10 cellular contexts compared by ENCODE assay signal in genomic region chr1:93585059-93585966, GRCh38.
A peak's percentile ranks its signal among the peaks of the same experiment; 100 is the strongest.
DNase-seq lines count a peak whose midpoint lies in the region; ATAC-seq, FAIRE-seq and TF ChIP-seq lines count a peak whose summit lies in the region.
"Had no signal": no experiment of that assay in that cellular context is flagged by ENCODE, and none has a peak within 500 bp of the region (broad histone marks: within the 10 kb centered on the region; RNA-seq: fewer than 3 reads in every experiment).

No MANE protein-coding gene starts in this region.

- no peak for TF ChIP-seq CTCF in astrocyte (IDR thresholded peaks at IDR 0.05; ENCODE audit: insufficient read depth, low read depth, low read length)
- TF ChIP-seq CTCF in CD14-positive monocyte (IDR thresholded peaks at IDR 0.05): no peak
- TF ChIP-seq CTCF in SK-N-SH (IDR thresholded peaks at IDR 0.05): no peak
- TF ChIP-seq CTCF in GM13976 (IDR thresholded peaks at IDR 0.05; ENCODE audit: borderline replicate concordance, control extremely low read depth, extremely low read depth, insufficient read depth, missing control alignments): no peak

- CTCF ChIA-PET in SK-N-SH (lab: Yijun Ruan, JAX): interaction anchor here (1.7 kb wide), 1 partner anchor 34 kb away, joined by 3 read pairs; no protein-coding TSS in a partner anchor

- H3K4me2 ChIP-seq in astrocyte (ENCODE audit: low read length): no peak overlapping the region
- no peak overlapping the region for H3K4me2 ChIP-seq in SK-N-SH

- H3K9me3 ChIP-seq in astrocyte (ENCODE audit: insufficient read depth, low read depth, low read length) (no peaks in the 10 kb centered on the region), SK-N-SH (no peaks in the 10 kb centered on the region)

- H3K27ac Mint-ChIP-seq in astrocyte (ENCODE audit: unreplicated experiment): peak overlapping the region; percentile 23
- H3K27ac Mint-ChIP-seq in CD14-positive monocyte: no peak overlapping the region
- H3K27ac Mint-ChIP-seq: activated naive CD4-positive, alpha-beta T cell treated with anti-CD3 and anti-CD28 coated beads, Interleukin-2, amount 50 U/mL, for 72 hours had no signal

- H3K4me1 Mint-ChIP-seq in astrocyte (ENCODE audit: low read depth, unreplicated experiment): peaks cover 34% of the 10 kb centered on the region
- H3K4me1 Mint-ChIP-seq in CD14-positive monocyte: peaks cover 13% of the 10 kb centered on the region

- TF ChIP-seq RAD21 in SK-N-SH (IDR thresholded peaks at IDR 0.05; ENCODE audit: low read length): no peak

- peaks cover 7% of the 10 kb centered on the region for H3K4me1 ChIP-seq in astrocyte (ENCODE audit: insufficient read depth, low read length)
- peaks cover 8 to 10% of the 10 kb centered on the region in 2 experiments; a peak in 3 of 4 replicates for H3K4me1 ChIP-seq in SK-N-SH (ENCODE audit: control insufficient read depth in 1 of 2, insufficient read depth in 2 of 2, low read depth in 1 of 2, low read length in 1 of 2)

- whole genome bisulfite sequencing in SK-N-SH (ENCODE audit: low lambda C conversion rate): 85% methylated on average over 10 of the region's 13 CpGs

- intact Hi-C loops in sciatic nerve (cut with DNase I): no loop called here
- intact Hi-C loops in CD14-positive monocyte (cut with micrococcal nuclease): no loop called here

- no peak for TF ChIP-seq EP300 in SK-N-SH (IDR thresholded peaks at IDR 0.05; ENCODE audit: borderline replicate concordance in 1 of 2, low read depth in 1 of 2, low read length in 1 of 2)

- H3K27me3 Mint-ChIP-seq in astrocyte (ENCODE audit: low read depth, unreplicated experiment) (no peaks in the 10 kb centered on the region), CD14-positive monocyte (ENCODE audit: low read depth in 3 of 3) (peaks cover 1 to 2% (median 1%) of the 10 kb centered on the region in 3 donors)

- peaks cover 42% of the 10 kb centered on the region for H3F3A ChIP-seq in SK-N-SH (replicated peaks; ENCODE audit: insufficient read depth)

- H3K36me3 ChIP-seq in astrocyte (ENCODE audit: insufficient read depth, low read length) (peaks cover 64% of the 10 kb centered on the region), SK-N-SH (replicated peaks in 1 of 2; ENCODE audit: control insufficient read depth in 1 of 2, insufficient read depth in 2 of 2, low read length in 1 of 2) (peaks cover 57 to 74% of the 10 kb centered on the region in 2 experiments)

- DNase-seq in GM04503 (ENCODE audit: low read depth) (peak; percentile 61), astrocyte (ENCODE audit: low read depth) (no peak), hepatic stellate cell (ENCODE audit: low spot score) (peak; percentile 64), sciatic nerve (ENCODE audit: low spot score) (peak; percentile 61), DMS153 (lab: John Stamatoyannopoulos, UW) (no peak), CD14-positive monocyte (ENCODE audit: low spot score) (no peak), SK-N-SH (no peak), GM13976 (ENCODE audit: low spot score) (no peak)
- DNase-seq: T-helper 1 cell had no signal

- H3K9me2 ChIP-seq in SK-N-SH: no peaks in the 10 kb centered on the region

- in situ Hi-C loops in GM13976 (cut with MboI; ENCODE audit: low sequenced_read_pairs, unreplicated experiment): no loop called here

- H4K20me1 ChIP-seq in astrocyte (ENCODE audit: insufficient read depth, low read length) (peaks cover 50% of the 10 kb centered on the region), SK-N-SH (ENCODE audit: insufficient read depth) (peaks cover 27% of the 10 kb centered on the region)

- H3K9ac ChIP-seq in astrocyte (ENCODE audit: low read length) (no peak overlapping the region), SK-N-SH (no peak overlapping the region)

- POLR2A ChIA-PET in SK-N-SH (lab: Yijun Ruan, JAX): no interaction called here

- H3K79me2 ChIP-seq in astrocyte (ENCODE audit: insufficient read depth, low read length): peaks cover 58% of the 10 kb centered on the region
- peaks cover 93% of the 10 kb centered on the region for H3K79me2 ChIP-seq in SK-N-SH (ENCODE audit: insufficient read depth)

- H3K9me3 Mint-ChIP-seq in astrocyte (ENCODE audit: unreplicated experiment): no peaks in the 10 kb centered on the region
- H3K9me3 Mint-ChIP-seq in CD14-positive monocyte: peaks cover 0 to 1% (median 0%) of the 10 kb centered on the region in 7 donors
- H3K9me3 Mint-ChIP-seq: activated naive CD4-positive, alpha-beta T cell treated with anti-CD3 and anti-CD28 coated beads, Interleukin-2, amount 50 U/mL, for 72 hours had no signal

- H3K4me3 Mint-ChIP-seq in astrocyte (ENCODE audit: unreplicated experiment) (no peak overlapping the region), CD14-positive monocyte (no peak overlapping the region)

- H2AFZ ChIP-seq in astrocyte (ENCODE audit: low read depth, low read length) (no peak overlapping the region), SK-N-SH (ENCODE audit: low read depth) (no peak overlapping the region)

- H3K4me3 ChIP-seq in astrocyte (ENCODE audit: insufficient read depth, low read depth, low read length) (no peak overlapping the region), SK-N-SH (ENCODE audit: low read depth in 2 of 2, low read length in 1 of 2) (no peak overlapping the region)

- peaks cover 27% of the 10 kb centered on the region for H3K36me3 Mint-ChIP-seq in astrocyte (ENCODE audit: low read depth, unreplicated experiment)
- H3K36me3 Mint-ChIP-seq in CD14-positive monocyte: peaks cover 0 to 5% of the 10 kb centered on the region in 2 donors
- H3K36me3 Mint-ChIP-seq: activated naive CD4-positive, alpha-beta T cell treated with anti-CD3 and anti-CD28 coated beads, Interleukin-2, amount 50 U/mL, for 72 hours had no signal

- H3K27me3 ChIP-seq in astrocyte (ENCODE audit: insufficient read depth, low read length) (no peaks in the 10 kb centered on the region), SK-N-SH (ENCODE audit: insufficient read depth) (no peaks in the 10 kb centered on the region)

- ATAC-seq in sciatic nerve: peak; percentile 61
- ATAC-seq: activated naive CD4-positive, alpha-beta T cell treated with anti-CD3 and anti-CD28 coated beads, Interleukin-2, amount 50 U/mL, for 72 hours had no signal

- no peak for FAIRE-seq in astrocyte (lab: Jason Lieb, UNC)

- no peak overlapping the region for H3K27ac ChIP-seq in astrocyte (ENCODE audit: low read depth, low read length)
- H3K27ac ChIP-seq in SK-N-SH (ENCODE audit: low read depth in 2 of 2, low read length in 1 of 2): peak overlapping the region in 1 of 2 experiments; percentile 28; a peak in 1 of 4 replicates

TF ChIP-seq in SK-N-SH, 30 proteins besides CTCF, POLR2A, EP300 and RAD21:
- TF ChIP-seq GATA2 (CRISPR knock-in tag; IDR thresholded peaks at IDR 0.05) (no peak), YY1 (IDR thresholded peaks at IDR 0.05; ENCODE audit: low read depth) (no peak), NRF1 (IDR thresholded peaks at IDR 0.05; ENCODE audit: low read depth, low read length) (no peak)

Comparison
In these comparisons a context has a peak if more than half of its experiments do, and no peak if none do; other contexts are left out.
1. DNase-seq: peak in GM04503 (single experiment), hepatic stellate cell (single experiment) and sciatic nerve (single experiment); none in astrocyte (single experiment), DMS153 (single experiment), CD14-positive monocyte (single experiment), SK-N-SH (single experiment) and GM13976 (single experiment).